Comparison of ENCODE assay signal across 2 cellular contexts in the genomic region with DNA sequence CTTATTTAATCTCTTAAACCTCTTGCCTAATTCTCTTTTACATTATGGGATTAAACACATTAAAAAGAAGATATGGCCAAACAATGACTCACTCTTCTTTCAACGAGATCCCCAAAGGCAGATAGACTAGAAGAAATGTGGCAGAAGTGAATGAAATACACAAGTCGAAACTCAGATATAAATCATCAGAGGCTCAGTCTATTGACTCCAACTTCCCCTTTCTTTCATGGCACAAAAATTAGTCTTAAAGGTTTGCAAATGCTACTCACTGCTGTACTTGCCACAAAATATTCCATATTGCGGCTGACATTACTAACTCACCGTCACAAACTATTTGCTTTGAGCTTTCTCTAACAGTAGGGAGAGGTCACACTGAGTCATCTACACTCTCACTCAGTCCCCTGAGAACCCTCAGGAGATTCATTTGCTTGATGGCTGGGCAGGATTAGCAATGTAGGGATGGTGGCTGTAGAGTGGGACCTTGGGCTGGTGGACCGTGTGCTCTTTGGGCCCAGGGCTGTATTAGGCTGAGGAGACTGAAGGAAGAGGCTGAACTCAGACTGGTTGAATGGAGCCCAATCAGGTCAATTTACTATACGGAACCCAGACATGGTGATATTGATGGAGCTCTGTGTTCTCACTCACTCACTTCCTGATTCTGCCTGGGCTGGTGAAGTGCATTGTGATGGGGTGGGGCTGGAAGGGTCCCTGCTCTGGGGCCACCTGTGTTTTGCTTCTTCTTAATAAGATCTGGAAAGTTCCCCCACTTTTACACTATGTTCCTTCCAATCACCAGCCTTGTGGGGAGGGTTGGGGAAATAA.
TF ChIP-seq lines count a peak whose summit lies in the region.

No MANE protein-coding gene starts in this region.

TF ChIP-seq in GM12878, 131 proteins besides CTCF, POLR2A, EP300 and RAD21 (continues in another document):
- TF ChIP-seq, protein P1, sequence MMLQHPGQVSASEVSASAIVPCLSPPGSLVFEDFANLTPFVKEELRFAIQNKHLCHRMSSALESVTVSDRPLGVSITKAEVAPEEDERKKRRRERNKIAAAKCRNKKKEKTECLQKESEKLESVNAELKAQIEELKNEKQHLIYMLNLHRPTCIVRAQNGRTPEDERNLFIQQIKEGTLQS (IDR thresholded peaks at IDR 0.05; ENCODE audit: borderline replicate concordance, extremely low read depth, low read depth, low read length) = no peak
- TF ChIP-seq SMARCA5 (IDR thresholded peaks at IDR 0.05) (no peak; the same call in 1 of the 2 replicates), YBX1 (IDR thresholded peaks at IDR 0.05) (no peak), SUZ12 (IDR thresholded peaks at IDR 0.05; ENCODE audit: unreplicated experiment) (no peak), POLR2AphosphoS2 (IDR thresholded peaks at IDR 0.05; ENCODE audit: low read depth, low read length) (no peak), YY1 (IDR thresholded peaks at IDR 0.05; ENCODE audit: low read depth, low read length) (0 out of 2 replicates have a peak, but pooled peaks have one; percentile 5), CBX3 (IDR thresholded peaks at IDR 0.05; ENCODE audit: borderline replicate concordance, low read depth) (no peak), BMI1 (IDR thresholded peaks at IDR 0.05; ENCODE audit: borderline replicate concordance) (no peak), ZSCAN29 (IDR thresholded peaks at IDR 0.05) (no peak), TCF12 (IDR thresholded peaks at IDR 0.05; ENCODE audit: low read depth, low read length) (no peak), NRF1 (conservative IDR thresholded peaks at IDR 0.05; ENCODE audit: low read depth, low read length) (no peak), SIN3A (IDR thresholded peaks at IDR 0.05; ENCODE audit: low read depth, low read length) (no peak), ETV6 (conservative IDR thresholded peaks at IDR 0.05 in 1 of 2, IDR thresholded peaks at IDR 0.05 in 1 of 2; ENCODE audit: borderline replicate concordance in 1 of 2, low read depth in 1 of 2) (peak in 1 of 2 experiments; percentile 54; a peak in 1 of 4 replicates), STAT3 (IDR thresholded peaks at IDR 0.05; ENCODE audit: low read depth, low read length) (0 out of 2 replicates have a peak, but pooled peaks have one; percentile 41), ZNF24 (IDR thresholded peaks at IDR 0.05) (peak; percentile 88), ZZZ3 (IDR thresholded peaks at IDR 0.05; ENCODE audit: control insufficient read depth, insufficient read length, low read depth) (no peak), NFXL1 (IDR thresholded peaks at IDR 0.05; ENCODE audit: borderline replicate concordance) (no peak), MYC (IDR thresholded peaks at IDR 0.05; ENCODE audit: insufficient read depth, insufficient read length, insufficient replicate concordance, low read length, severe bottlenecking) (no peak)
- TF ChIP-seq, protein P2, sequence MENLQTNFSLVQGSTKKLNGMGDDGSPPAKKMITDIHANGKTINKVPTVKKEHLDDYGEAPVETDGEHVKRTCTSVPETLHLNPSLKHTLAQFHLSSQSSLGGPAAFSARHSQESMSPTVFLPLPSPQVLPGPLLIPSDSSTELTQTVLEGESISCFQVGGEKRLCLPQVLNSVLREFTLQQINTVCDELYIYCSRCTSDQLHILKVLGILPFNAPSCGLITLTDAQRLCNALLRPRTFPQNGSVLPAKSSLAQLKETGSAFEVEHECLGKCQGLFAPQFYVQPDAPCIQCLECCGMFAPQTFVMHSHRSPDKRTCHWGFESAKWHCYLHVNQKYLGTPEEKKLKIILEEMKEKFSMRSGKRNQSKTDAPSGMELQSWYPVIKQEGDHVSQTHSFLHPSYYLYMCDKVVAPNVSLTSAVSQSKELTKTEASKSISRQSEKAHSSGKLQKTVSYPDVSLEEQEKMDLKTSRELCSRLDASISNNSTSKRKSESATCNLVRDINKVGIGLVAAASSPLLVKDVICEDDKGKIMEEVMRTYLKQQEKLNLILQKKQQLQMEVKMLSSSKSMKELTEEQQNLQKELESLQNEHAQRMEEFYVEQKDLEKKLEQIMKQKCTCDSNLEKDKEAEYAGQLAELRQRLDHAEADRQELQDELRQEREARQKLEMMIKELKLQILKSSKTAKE (IDR thresholded peaks at IDR 0.05; ENCODE audit: low read depth, poor library complexity, severe bottlenecking) = peak; percentile 75
- TF ChIP-seq, protein P3, sequence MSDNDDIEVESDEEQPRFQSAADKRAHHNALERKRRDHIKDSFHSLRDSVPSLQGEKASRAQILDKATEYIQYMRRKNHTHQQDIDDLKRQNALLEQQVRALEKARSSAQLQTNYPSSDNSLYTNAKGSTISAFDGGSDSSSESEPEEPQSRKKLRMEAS (IDR thresholded peaks at IDR 0.05; ENCODE audit: low read depth, low read length) = no peak
- TF ChIP-seq, protein P4, sequence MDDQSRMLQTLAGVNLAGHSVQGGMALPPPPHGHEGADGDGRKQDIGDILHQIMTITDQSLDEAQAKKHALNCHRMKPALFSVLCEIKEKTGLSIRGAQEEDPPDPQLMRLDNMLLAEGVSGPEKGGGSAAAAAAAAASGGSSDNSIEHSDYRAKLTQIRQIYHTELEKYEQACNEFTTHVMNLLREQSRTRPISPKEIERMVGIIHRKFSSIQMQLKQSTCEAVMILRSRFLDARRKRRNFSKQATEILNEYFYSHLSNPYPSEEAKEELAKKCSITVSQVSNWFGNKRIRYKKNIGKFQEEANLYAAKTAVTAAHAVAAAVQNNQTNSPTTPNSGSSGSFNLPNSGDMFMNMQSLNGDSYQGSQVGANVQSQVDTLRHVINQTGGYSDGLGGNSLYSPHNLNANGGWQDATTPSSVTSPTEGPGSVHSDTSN (IDR thresholded peaks at IDR 0.05; ENCODE audit: insufficient replicate concordance, low read depth, low read length) = no peak
- TF ChIP-seq, protein P5, sequence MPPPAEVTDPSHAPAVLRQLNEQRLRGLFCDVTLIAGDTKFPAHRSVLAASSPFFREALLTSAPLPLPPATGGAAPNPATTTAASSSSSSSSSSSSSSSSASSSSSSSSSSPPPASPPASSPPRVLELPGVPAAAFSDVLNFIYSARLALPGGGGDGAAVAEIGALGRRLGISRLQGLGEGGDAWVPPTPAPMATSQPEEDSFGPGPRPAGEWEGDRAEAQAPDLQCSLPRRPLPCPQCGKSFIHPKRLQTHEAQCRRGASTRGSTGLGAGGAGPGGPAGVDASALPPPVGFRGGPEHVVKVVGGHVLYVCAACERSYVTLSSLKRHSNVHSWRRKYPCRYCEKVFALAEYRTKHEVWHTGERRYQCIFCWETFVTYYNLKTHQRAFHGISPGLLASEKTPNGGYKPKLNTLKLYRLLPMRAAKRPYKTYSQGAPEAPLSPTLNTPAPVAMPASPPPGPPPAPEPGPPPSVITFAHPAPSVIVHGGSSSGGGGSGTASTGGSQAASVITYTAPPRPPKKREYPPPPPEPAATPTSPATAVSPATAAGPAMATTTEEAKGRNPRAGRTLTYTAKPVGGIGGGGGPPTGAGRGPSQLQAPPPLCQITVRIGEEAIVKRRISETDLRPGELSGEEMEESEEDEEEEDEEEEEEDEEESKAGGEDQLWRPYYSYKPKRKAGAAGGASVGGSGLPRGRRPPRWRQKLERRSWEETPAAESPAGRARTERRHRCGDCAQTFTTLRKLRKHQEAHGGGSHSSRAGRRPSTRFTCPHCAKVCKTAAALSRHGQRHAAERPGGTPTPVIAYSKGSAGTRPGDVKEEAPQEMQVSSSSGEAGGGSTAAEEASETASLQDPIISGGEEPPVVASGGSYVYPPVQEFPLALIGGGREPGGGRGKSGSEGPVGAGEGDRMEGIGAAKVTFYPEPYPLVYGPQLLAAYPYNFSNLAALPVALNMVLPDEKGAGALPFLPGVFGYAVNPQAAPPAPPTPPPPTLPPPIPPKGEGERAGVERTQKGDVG (CRISPR knock-in tag; IDR thresholded peaks at IDR 0.05) = no peak

TF ChIP-seq in HepG2, 621 proteins besides CTCF, POLR2A, EP300 and RAD21:
- no peak for TF ChIP-seq ZNF20 (CRISPR knock-in tag; IDR thresholded peaks at IDR 0.05)
- no peak for TF ChIP-seq ZNF543 (CRISPR knock-in tag; IDR thresholded peaks at IDR 0.05)
- TF ChIP-seq, protein P6, sequence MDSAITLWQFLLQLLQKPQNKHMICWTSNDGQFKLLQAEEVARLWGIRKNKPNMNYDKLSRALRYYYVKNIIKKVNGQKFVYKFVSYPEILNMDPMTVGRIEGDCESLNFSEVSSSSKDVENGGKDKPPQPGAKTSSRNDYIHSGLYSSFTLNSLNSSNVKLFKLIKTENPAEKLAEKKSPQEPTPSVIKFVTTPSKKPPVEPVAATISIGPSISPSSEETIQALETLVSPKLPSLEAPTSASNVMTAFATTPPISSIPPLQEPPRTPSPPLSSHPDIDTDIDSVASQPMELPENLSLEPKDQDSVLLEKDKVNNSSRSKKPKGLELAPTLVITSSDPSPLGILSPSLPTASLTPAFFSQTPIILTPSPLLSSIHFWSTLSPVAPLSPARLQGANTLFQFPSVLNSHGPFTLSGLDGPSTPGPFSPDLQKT (CRISPR knock-in tag; IDR thresholded peaks at IDR 0.05; ENCODE audit: borderline replicate concordance) = no peak
- no peak for TF ChIP-seq TP53 (CRISPR knock-in tag; conservative IDR thresholded peaks at IDR 0.05)
- no peak for TF ChIP-seq KDM2A (CRISPR knock-in tag; IDR thresholded peaks at IDR 0.05; ENCODE audit: borderline replicate concordance, low read depth)
- TF ChIP-seq ZNF24 (IDR thresholded peaks at IDR 0.05) = no peak
- TF ChIP-seq ZNF33B (CRISPR knock-in tag; IDR thresholded peaks at IDR 0.05) = no peak
- TF ChIP-seq ZNF329 (CRISPR knock-in tag; IDR thresholded peaks at IDR 0.05; ENCODE audit: low read depth) = no peak
- TF ChIP-seq, protein P7, sequence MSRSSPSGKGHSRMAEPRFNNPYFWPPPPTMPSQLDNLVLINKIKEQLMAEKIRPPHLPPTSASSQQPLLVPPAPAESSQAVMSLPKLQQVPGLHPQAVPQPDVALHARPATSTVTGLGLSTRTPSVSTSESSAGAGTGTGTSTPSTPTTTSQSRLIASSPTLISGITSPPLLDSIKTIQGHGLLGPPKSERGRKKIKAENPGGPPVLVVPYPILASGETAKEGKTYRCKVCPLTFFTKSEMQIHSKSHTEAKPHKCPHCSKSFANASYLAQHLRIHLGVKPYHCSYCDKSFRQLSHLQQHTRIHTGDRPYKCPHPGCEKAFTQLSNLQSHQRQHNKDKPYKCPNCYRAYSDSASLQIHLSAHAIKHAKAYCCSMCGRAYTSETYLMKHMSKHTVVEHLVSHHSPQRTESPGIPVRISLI (CRISPR knock-in tag; IDR thresholded peaks at IDR 0.05; ENCODE audit: borderline replicate concordance) = no peak
TF ChIP-seq in HepG2: peak in this region for 0.
